In genomic region chr4:18404642-18405041, GRCh38 we compare ENCODE assay signal across 29 cellular contexts.
DNase-seq lines count a peak whose midpoint lies in the region; ATAC-seq, FAIRE-seq and TF ChIP-seq lines count a peak whose summit lies in the region.
"Had no signal": no experiment of that assay in that cellular context is flagged by ENCODE, and none has a peak within 500 bp of the region (broad histone marks: within the 10 kb centered on the region; RNA-seq: fewer than 3 reads in every experiment).

No MANE protein-coding gene starts in this region.

- FAIRE-seq in endothelial cell of umbilical vein (lab: Jason Lieb, UNC): no peak

- CTCF ChIA-PET in endothelial cell of umbilical vein (lab: Charles Lee): no interaction called here

- TF ChIP-seq POLR2A in endothelial cell of umbilical vein (IDR thresholded peaks at IDR 0.05; ENCODE audit: low read depth, low read length) (no peak), vagina (IDR thresholded peaks at IDR 0.05) (no peak), erythroblast (IDR thresholded peaks at IDR 0.05; ENCODE audit: low read length) (no peak)

- H3K79me2 ChIP-seq in endothelial cell of umbilical vein (ENCODE audit: control insufficient read depth, insufficient read depth, low read length): no peaks in the 10 kb centered on the region

- TF ChIP-seq CTCF in endothelial cell of umbilical vein (IDR thresholded peaks at IDR 0.05; ENCODE audit: extremely low read depth in 1 of 2, insufficient read depth in 1 of 2, low read depth in 1 of 2, low read length in 2 of 2): no peak
- TF ChIP-seq CTCF in vagina (IDR thresholded peaks at IDR 0.05): no peak

- H2AFZ ChIP-seq in endothelial cell of umbilical vein (ENCODE audit: low read depth, low read length): no peak overlapping the region
- H2AFZ ChIP-seq: PC-9 had no signal

- intact Hi-C loops in endothelial cell of umbilical vein (cut with micrococcal nuclease) (no loop called here), vagina (cut with DNase I) (no loop called here)

- H3K9ac ChIP-seq in endothelial cell of umbilical vein (replicated peaks; ENCODE audit: extremely low read depth, insufficient read depth, low read length): no peak overlapping the region
- H3K9ac ChIP-seq: SK-N-SH had no signal

- H3K9me1 ChIP-seq in endothelial cell of umbilical vein (replicated peaks; ENCODE audit: control insufficient read depth, extremely low read depth, insufficient read depth, low read length): no peaks in the 10 kb centered on the region

- DNase-seq in endothelial cell of umbilical vein (ENCODE audit: low read depth, low spot score): peak; percentile 6
- no peak for DNase-seq in vagina (ENCODE audit: extremely low spot score in 2 of 2)
- no peak for DNase-seq in erythroblast (lab: John Stamatoyannopoulos, UW)
- DNase-seq: activated gamma-delta T cell treated with Interleukin-2 at 50 U/mL for 16 hours; activated naive CD8-positive, alpha-beta T cell treated with anti-CD3 and anti-CD28 coated beads, Interleukin-2, amount 50 U/mL, for 24 hours; activated T-cell treated with anti-CD3 and anti-CD28 coated beads, Interleukin-2, amount 50 U/mL, for 48 hours; BE2C; caudate nucleus; cortex of kidney; DMS 273 treated with DMSO at 0.1 percent for 48 hours; effector memory CD4-positive, alpha-beta T cell; islet precursor cell; left lung; MM.1S; NCI-H1105 treated with DMSO at 0.1 percent for 48 hours; NCI-H187 treated with DMSO at 0.1 percent for 48 hours; NCI-H2171; NCI-H524 treated with DMSO at 0.1 percent for 48 hours; PC-9; SK-N-SH; stimulated activated CD4-positive, alpha-beta T cell treated with anti-CD3 and anti-CD28 coated beads, Interleukin-15, amount 100 ng/mL, for 24 hours; stimulated activated CD4-positive, alpha-beta T cell treated with anti-CD3 and anti-CD28 coated beads, Interleukin-4, amount 100 ng/mL, for 4 hours had no signal

- H3K27me3 ChIP-seq in endothelial cell of umbilical vein (ENCODE audit: control insufficient read depth in 2 of 2, insufficient read depth in 2 of 2, low read length in 2 of 2): no peaks in the 10 kb centered on the region
- H3K27me3 ChIP-seq in vagina: no peaks in the 10 kb centered on the region
- H3K27me3 ChIP-seq: left lung, tibial nerve had no signal

- H3K27ac ChIP-seq in endothelial cell of umbilical vein (ENCODE audit: insufficient read depth, low read depth, low read length) (no peak overlapping the region), vagina (no peak overlapping the region)
- H3K27ac ChIP-seq: left lung, PC-9, tibial nerve had no signal

- ATAC-seq in GM18498 (IDR thresholded peaks at IDR 0.05; ENCODE audit: unreplicated experiment) (peak; percentile 64), GM19452 (IDR thresholded peaks at IDR 0.05; ENCODE audit: unreplicated experiment) (peak; percentile 77), HG03175 (IDR thresholded peaks at IDR 0.05; ENCODE audit: unreplicated experiment) (peak; percentile 67), HG02623 (IDR thresholded peaks at IDR 0.05; ENCODE audit: unreplicated experiment) (no peak), GM21526 (IDR thresholded peaks at IDR 0.05; ENCODE audit: low FRiP score, unreplicated experiment) (no peak)
- ATAC-seq: activated naive CD8-positive, alpha-beta T cell treated with anti-CD3 and anti-CD28 coated beads, Interleukin-2, amount 50 U/mL, for 24 hours; left lung had no signal

- H3K9me3 ChIP-seq in endothelial cell of umbilical vein (replicated peaks; ENCODE audit: control insufficient read depth, insufficient read depth, low read length): no peaks in the 10 kb centered on the region
- no peaks in the 10 kb centered on the region for H3K9me3 ChIP-seq in vagina
- H3K9me3 ChIP-seq: BE2C, HAP-1, left lung, SK-N-SH, tibial nerve had no signal

- no peak overlapping the region for H3K4me2 ChIP-seq in endothelial cell of umbilical vein (ENCODE audit: insufficient read depth, low read length)
- H3K4me2 ChIP-seq: PC-9, SK-N-SH had no signal

- no TSS peak for BruUV-seq in endothelial cell of umbilical vein (replicated peaks; lab: Mats Ljungman, UMichigan)

- H3K4me1 ChIP-seq in endothelial cell of umbilical vein (ENCODE audit: control insufficient read depth, extremely low read depth, insufficient read depth, low read length) (no peaks in the 10 kb centered on the region), vagina (no peaks in the 10 kb centered on the region)
- H3K4me1 ChIP-seq: BE2C, HAP-1, left lung, tibial nerve had no signal

- no peaks in the 10 kb centered on the region for H3K36me3 ChIP-seq in endothelial cell of umbilical vein (ENCODE audit: control insufficient read depth in 2 of 2, extremely low read depth in 1 of 2, insufficient read depth in 2 of 2, low read length in 2 of 2)
- H3K36me3 ChIP-seq in vagina: no peaks in the 10 kb centered on the region
- H3K36me3 ChIP-seq: BE2C, HAP-1, left lung, tibial nerve had no signal

- H4K20me1 ChIP-seq in endothelial cell of umbilical vein (replicated peaks; ENCODE audit: control insufficient read depth, extremely low read depth, insufficient read depth, low read length): no peaks in the 10 kb centered on the region

- dilution Hi-C loops in endothelial cell of umbilical vein (cut with MboI; ENCODE audit: extremely low pct_ligation_motif_present, low sequenced_read_pairs): no loop called here

- POLR2A ChIA-PET in endothelial cell of umbilical vein (lab: Charles Lee): no interaction called here

- no peak overlapping the region for H3K4me3 ChIP-seq in endothelial cell of umbilical vein (replicated peaks in 1 of 3; ENCODE audit: insufficient read depth in 1 of 3, low read depth in 1 of 3, low read length in 3 of 3)
- no peak overlapping the region for H3K4me3 ChIP-seq in vagina
- H3K4me3 ChIP-seq: HAP-1, left lung, PC-9, tibial nerve had no signal

TF ChIP-seq in endothelial cell of umbilical vein, 7 proteins besides CTCF, POLR2A, EP300 and RAD21:
- TF ChIP-seq EZH2 (IDR thresholded peaks at IDR 0.05; ENCODE audit: borderline replicate concordance, low read depth, low read length, severe bottlenecking): no peak
- TF ChIP-seq POLR2AphosphoS5 (IDR thresholded peaks at IDR 0.05; ENCODE audit: insufficient read depth, low read depth, low read length): no peak

Comparison
In these comparisons a context has a peak if more than half of its experiments do, and no peak if none do; other contexts are left out.
1. ATAC-seq: peak in GM18498 (single experiment), GM19452 (single experiment) and HG03175 (single experiment); none in HG02623 (single experiment) and GM21526 (single experiment).